1 cellular context compared by ENCODE assay signal in the genomic region with DNA sequence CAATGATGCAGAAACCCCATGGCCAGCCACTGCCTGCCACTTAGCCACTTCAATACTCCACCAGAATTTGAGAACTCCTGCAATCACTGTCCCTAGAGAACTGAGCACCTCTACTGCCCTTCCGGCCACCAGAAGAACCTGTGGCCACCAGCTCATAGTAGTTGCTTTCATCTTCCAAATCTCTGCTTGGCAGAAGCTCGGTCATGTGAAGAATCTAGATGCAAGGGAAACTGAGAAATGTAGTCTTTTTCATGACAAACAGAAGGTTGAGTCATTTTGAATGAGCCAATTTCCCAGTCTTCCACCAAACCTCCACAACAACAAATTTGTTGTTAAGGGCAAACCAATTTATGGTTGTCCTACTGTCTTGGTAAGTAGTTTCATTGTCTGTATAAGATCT.
TF ChIP-seq lines count a peak whose summit lies in the region.

No MANE protein-coding gene starts in this region.

TF ChIP-seq in GM12878, 131 proteins besides CTCF, POLR2A, EP300 and RAD21 (continued from another document):
- TF ChIP-seq ZBTB40 (IDR thresholded peaks at IDR 0.05; ENCODE audit: borderline replicate concordance) = no peak
- TF ChIP-seq ZNF207 (IDR thresholded peaks at IDR 0.05; ENCODE audit: borderline replicate concordance) = no peak
- no peak for TF ChIP-seq SRF (IDR thresholded peaks at IDR 0.05; ENCODE audit: low read depth in 2 of 2, low read length in 2 of 2)
- no peak for TF ChIP-seq EZH2 (IDR thresholded peaks at IDR 0.05; ENCODE audit: borderline replicate concordance, control insufficient read depth, low read depth, low read length)
- TF ChIP-seq, protein P1, sequence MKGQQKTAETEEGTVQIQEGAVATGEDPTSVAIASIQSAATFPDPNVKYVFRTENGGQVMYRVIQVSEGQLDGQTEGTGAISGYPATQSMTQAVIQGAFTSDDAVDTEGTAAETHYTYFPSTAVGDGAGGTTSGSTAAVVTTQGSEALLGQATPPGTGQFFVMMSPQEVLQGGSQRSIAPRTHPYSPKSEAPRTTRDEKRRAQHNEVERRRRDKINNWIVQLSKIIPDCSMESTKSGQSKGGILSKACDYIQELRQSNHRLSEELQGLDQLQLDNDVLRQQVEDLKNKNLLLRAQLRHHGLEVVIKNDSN (IDR thresholded peaks at IDR 0.05; ENCODE audit: borderline replicate concordance, extremely low read length, insufficient read depth, low read depth, low read length) = no peak
- TF ChIP-seq BMI1 (IDR thresholded peaks at IDR 0.05; ENCODE audit: borderline replicate concordance) = no peak
- no peak for TF ChIP-seq ASH2L (IDR thresholded peaks at IDR 0.05; ENCODE audit: borderline replicate concordance, low read depth)
- TF ChIP-seq, protein P2, sequence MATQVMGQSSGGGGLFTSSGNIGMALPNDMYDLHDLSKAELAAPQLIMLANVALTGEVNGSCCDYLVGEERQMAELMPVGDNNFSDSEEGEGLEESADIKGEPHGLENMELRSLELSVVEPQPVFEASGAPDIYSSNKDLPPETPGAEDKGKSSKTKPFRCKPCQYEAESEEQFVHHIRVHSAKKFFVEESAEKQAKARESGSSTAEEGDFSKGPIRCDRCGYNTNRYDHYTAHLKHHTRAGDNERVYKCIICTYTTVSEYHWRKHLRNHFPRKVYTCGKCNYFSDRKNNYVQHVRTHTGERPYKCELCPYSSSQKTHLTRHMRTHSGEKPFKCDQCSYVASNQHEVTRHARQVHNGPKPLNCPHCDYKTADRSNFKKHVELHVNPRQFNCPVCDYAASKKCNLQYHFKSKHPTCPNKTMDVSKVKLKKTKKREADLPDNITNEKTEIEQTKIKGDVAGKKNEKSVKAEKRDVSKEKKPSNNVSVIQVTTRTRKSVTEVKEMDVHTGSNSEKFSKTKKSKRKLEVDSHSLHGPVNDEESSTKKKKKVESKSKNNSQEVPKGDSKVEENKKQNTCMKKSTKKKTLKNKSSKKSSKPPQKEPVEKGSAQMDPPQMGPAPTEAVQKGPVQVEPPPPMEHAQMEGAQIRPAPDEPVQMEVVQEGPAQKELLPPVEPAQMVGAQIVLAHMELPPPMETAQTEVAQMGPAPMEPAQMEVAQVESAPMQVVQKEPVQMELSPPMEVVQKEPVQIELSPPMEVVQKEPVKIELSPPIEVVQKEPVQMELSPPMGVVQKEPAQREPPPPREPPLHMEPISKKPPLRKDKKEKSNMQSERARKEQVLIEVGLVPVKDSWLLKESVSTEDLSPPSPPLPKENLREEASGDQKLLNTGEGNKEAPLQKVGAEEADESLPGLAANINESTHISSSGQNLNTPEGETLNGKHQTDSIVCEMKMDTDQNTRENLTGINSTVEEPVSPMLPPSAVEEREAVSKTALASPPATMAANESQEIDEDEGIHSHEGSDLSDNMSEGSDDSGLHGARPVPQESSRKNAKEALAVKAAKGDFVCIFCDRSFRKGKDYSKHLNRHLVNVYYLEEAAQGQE (IDR thresholded peaks at IDR 0.05; ENCODE audit: low read depth, low read length) = no peak
- TF ChIP-seq, protein P3, sequence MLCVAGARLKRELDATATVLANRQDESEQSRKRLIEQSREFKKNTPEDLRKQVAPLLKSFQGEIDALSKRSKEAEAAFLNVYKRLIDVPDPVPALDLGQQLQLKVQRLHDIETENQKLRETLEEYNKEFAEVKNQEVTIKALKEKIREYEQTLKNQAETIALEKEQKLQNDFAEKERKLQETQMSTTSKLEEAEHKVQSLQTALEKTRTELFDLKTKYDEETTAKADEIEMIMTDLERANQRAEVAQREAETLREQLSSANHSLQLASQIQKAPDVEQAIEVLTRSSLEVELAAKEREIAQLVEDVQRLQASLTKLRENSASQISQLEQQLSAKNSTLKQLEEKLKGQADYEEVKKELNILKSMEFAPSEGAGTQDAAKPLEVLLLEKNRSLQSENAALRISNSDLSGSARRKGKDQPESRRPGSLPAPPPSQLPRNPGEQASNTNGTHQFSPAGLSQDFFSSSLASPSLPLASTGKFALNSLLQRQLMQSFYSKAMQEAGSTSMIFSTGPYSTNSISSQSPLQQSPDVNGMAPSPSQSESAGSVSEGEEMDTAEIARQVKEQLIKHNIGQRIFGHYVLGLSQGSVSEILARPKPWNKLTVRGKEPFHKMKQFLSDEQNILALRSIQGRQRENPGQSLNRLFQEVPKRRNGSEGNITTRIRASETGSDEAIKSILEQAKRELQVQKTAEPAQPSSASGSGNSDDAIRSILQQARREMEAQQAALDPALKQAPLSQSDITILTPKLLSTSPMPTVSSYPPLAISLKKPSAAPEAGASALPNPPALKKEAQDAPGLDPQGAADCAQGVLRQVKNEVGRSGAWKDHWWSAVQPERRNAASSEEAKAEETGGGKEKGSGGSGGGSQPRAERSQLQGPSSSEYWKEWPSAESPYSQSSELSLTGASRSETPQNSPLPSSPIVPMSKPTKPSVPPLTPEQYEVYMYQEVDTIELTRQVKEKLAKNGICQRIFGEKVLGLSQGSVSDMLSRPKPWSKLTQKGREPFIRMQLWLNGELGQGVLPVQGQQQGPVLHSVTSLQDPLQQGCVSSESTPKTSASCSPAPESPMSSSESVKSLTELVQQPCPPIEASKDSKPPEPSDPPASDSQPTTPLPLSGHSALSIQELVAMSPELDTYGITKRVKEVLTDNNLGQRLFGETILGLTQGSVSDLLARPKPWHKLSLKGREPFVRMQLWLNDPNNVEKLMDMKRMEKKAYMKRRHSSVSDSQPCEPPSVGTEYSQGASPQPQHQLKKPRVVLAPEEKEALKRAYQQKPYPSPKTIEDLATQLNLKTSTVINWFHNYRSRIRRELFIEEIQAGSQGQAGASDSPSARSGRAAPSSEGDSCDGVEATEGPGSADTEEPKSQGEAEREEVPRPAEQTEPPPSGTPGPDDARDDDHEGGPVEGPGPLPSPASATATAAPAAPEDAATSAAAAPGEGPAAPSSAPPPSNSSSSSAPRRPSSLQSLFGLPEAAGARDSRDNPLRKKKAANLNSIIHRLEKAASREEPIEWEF (IDR thresholded peaks at IDR 0.05; ENCODE audit: insufficient replicate concordance, low read depth, low read length) = no peak
- TF ChIP-seq ESRRA (IDR thresholded peaks at IDR 0.05; ENCODE audit: low read length) = no peak
- TF ChIP-seq PAX5 (IDR thresholded peaks at IDR 0.05; ENCODE audit: borderline replicate concordance, low read depth, low read length) = peak; percentile 10; the same call in 1 of the 2 replicates
- 0 out of 2 replicates have a peak, but pooled peaks have one; percentile 18 for TF ChIP-seq IKZF1 (conservative IDR thresholded peaks at IDR 0.05)
- TF ChIP-seq CREM (IDR thresholded peaks at IDR 0.05; ENCODE audit: low read depth) = peak; percentile 16; the same call in 1 of the 2 replicates
- no peak for TF ChIP-seq ZBTB4 (CRISPR knock-in tag; IDR thresholded peaks at IDR 0.05)
- no peak for TF ChIP-seq CEBPB (IDR thresholded peaks at IDR 0.05; ENCODE audit: borderline replicate concordance in 1 of 2, low read depth in 2 of 2, low read length in 2 of 2)
- no peak for TF ChIP-seq YBX1 (IDR thresholded peaks at IDR 0.05)
- TF ChIP-seq SMAD1 (IDR thresholded peaks at IDR 0.05; ENCODE audit: low read depth, partially characterized antibody) = no peak
- peak; percentile 26; the same call in 1 of the 2 replicates for TF ChIP-seq NFIC (IDR thresholded peaks at IDR 0.05; ENCODE audit: low read depth, low read length)
- TF ChIP-seq, protein P4, sequence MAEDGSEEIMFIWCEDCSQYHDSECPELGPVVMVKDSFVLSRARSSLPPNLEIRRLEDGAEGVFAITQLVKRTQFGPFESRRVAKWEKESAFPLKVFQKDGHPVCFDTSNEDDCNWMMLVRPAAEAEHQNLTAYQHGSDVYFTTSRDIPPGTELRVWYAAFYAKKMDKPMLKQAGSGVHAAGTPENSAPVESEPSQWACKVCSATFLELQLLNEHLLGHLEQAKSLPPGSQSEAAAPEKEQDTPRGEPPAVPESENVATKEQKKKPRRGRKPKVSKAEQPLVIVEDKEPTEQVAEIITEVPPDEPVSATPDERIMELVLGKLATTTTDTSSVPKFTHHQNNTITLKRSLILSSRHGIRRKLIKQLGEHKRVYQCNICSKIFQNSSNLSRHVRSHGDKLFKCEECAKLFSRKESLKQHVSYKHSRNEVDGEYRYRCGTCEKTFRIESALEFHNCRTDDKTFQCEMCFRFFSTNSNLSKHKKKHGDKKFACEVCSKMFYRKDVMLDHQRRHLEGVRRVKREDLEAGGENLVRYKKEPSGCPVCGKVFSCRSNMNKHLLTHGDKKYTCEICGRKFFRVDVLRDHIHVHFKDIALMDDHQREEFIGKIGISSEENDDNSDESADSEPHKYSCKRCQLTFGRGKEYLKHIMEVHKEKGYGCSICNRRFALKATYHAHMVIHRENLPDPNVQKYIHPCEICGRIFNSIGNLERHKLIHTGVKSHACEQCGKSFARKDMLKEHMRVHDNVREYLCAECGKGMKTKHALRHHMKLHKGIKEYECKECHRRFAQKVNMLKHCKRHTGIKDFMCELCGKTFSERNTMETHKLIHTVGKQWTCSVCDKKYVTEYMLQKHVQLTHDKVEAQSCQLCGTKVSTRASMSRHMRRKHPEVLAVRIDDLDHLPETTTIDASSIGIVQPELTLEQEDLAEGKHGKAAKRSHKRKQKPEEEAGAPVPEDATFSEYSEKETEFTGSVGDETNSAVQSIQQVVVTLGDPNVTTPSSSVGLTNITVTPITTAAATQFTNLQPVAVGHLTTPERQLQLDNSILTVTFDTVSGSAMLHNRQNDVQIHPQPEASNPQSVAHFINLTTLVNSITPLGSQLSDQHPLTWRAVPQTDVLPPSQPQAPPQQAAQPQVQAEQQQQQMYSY (CRISPR knock-in tag; IDR thresholded peaks at IDR 0.05) = no peak
- no peak for TF ChIP-seq SMARCA5 (IDR thresholded peaks at IDR 0.05)
